Comparison of ENCODE assay signal across 23 cellular contexts in genomic region chr13:110236431-110236830, GRCh38.
DNase-seq lines count a peak whose midpoint lies in the region; TF ChIP-seq lines count a peak whose summit lies in the region.
"Had no signal": no experiment of that assay in that cellular context is flagged by ENCODE, and none has a peak within 500 bp of the region (broad histone marks: within the 10 kb centered on the region; RNA-seq: fewer than 3 reads in every experiment).

No MANE protein-coding gene starts in this region.

- H3K4me1 ChIP-seq in Peyer's patch = peaks cover 0 to 20% (median 0%) of the 10 kb centered on the region in 4 donors
- H3K4me1 ChIP-seq in esophagus (ENCODE audit: control insufficient read depth in 2 of 2, insufficient read depth in 2 of 2, low read length in 1 of 2) = peaks cover 0 to 2% of the 10 kb centered on the region in 2 donors
- peaks cover 6 to 32% of the 10 kb centered on the region in 2 donors for H3K4me1 ChIP-seq in thyroid gland
- H3K4me1 ChIP-seq: foreskin keratinocyte had no signal

- no peak overlapping the region for H3K4me3 ChIP-seq in Peyer's patch
- no peak overlapping the region for H3K4me3 ChIP-seq in esophagus (ENCODE audit: low read depth in 1 of 2, low read length in 2 of 2)
- H3K4me3 ChIP-seq in thyroid gland (replicated peaks in 1 of 3) = no peak overlapping the region
- no peak overlapping the region for H3K4me3 ChIP-seq in MG63
- H3K4me3 ChIP-seq: cardiac muscle cell, ovary had no signal

- H3K27me3 ChIP-seq in Peyer's patch (no peaks in the 10 kb centered on the region), esophagus (ENCODE audit: control insufficient read depth in 1 of 2, insufficient read depth in 2 of 2, low read length in 2 of 2) (no peaks in the 10 kb centered on the region), thyroid gland (no peaks in the 10 kb centered on the region), MG63 (no peaks in the 10 kb centered on the region)
- H3K27me3 ChIP-seq: cardiac muscle cell, foreskin keratinocyte, ovary had no signal

- DNase-seq in Peyer's patch (no peak), osteocyte (ENCODE audit: extremely low spot score, unreplicated experiment) (no peak), thyroid gland (no peak), MG63 (no peak), NCI-H226 (no peak)
- no peak for DNase-seq in activated naive CD8-positive, alpha-beta T cell treated with anti-CD3 and anti-CD28 coated beads for 36 hours
- DNase-seq: activated CD8-positive, alpha-beta T cell treated with anti-CD3 and anti-CD28 coated beads for 36 hours; activated gamma-delta T cell treated with Interleukin-2 at 50 U/mL for 16 hours; activated T-cell treated with anti-CD3 and anti-CD28 coated beads, Interleukin-2, amount 50 U/mL, for 1 hour; EL; foreskin keratinocyte; GOT3; mesenchymal stem cell; naive thymus-derived CD8-positive, alpha-beta T cell; NCI-H1092; NCI-H187 treated with DMSO at 0.1 percent for 48 hours; NCI-H774; ovary; stimulated activated CD4-positive, alpha-beta T cell treated with anti-CD3 and anti-CD28 coated beads, Interleukin-1b, Interleukin-23, amount 100 ng/mL, for 48 hours; T-helper 9 cell had no signal

- WGBS in esophagus, 2 donors = 81 to 85% methylated on average over 10 of the region's 10 CpGs
- WGBS in thyroid gland, 2 donors = 86 to 90% methylated on average over 10 of the region's 10 CpGs

- H3K9me3 ChIP-seq in Peyer's patch (no peaks in the 10 kb centered on the region), esophagus (ENCODE audit: control insufficient read depth in 2 of 2, insufficient read depth in 1 of 2, low read depth in 1 of 2, low read length in 1 of 2) (no peaks in the 10 kb centered on the region), thyroid gland (no peaks in the 10 kb centered on the region), MG63 (no peaks in the 10 kb centered on the region)
- H3K9me3 ChIP-seq: ovary had no signal

- peak overlapping the region; percentile 73 for H3K27ac Mint-ChIP-seq in osteocyte (ENCODE audit: unreplicated experiment)
- no peak overlapping the region for H3K27ac Mint-ChIP-seq in activated naive CD8-positive, alpha-beta T cell treated with anti-CD3 and anti-CD28 coated beads for 36 hours
- H3K27ac Mint-ChIP-seq: activated CD8-positive, alpha-beta T cell treated with anti-CD3 and anti-CD28 coated beads for 36 hours; naive thymus-derived CD8-positive, alpha-beta T cell had no signal

- TF ChIP-seq POLR2A in Peyer's patch (IDR thresholded peaks at IDR 0.05) (no peak), thyroid gland (IDR thresholded peaks at IDR 0.05) (no peak)

- peaks cover 42% of the 10 kb centered on the region for H3K36me3 Mint-ChIP-seq in osteocyte (ENCODE audit: unreplicated experiment)
- no peaks in the 10 kb centered on the region for H3K36me3 Mint-ChIP-seq in activated naive CD8-positive, alpha-beta T cell treated with anti-CD3 and anti-CD28 coated beads for 36 hours
- H3K36me3 Mint-ChIP-seq: naive thymus-derived CD8-positive, alpha-beta T cell had no signal

- no peaks in the 10 kb centered on the region for H3K9me3 Mint-ChIP-seq in osteocyte (ENCODE audit: unreplicated experiment)
- H3K9me3 Mint-ChIP-seq in activated naive CD8-positive, alpha-beta T cell treated with anti-CD3 and anti-CD28 coated beads for 36 hours = no peaks in the 10 kb centered on the region
- H3K9me3 Mint-ChIP-seq: activated CD8-positive, alpha-beta T cell treated with anti-CD3 and anti-CD28 coated beads for 36 hours; naive thymus-derived CD8-positive, alpha-beta T cell had no signal

- TF ChIP-seq CTCF in Peyer's patch (IDR thresholded peaks at IDR 0.05) (no peak), osteocyte (IDR thresholded peaks at IDR 0.05) (no peak), thyroid gland (IDR thresholded peaks at IDR 0.05) (no peak)

- peaks cover 55% of the 10 kb centered on the region for H3K4me1 Mint-ChIP-seq in osteocyte (ENCODE audit: unreplicated experiment)
- H3K4me1 Mint-ChIP-seq in activated naive CD8-positive, alpha-beta T cell treated with anti-CD3 and anti-CD28 coated beads for 36 hours = no peaks in the 10 kb centered on the region
- H3K4me1 Mint-ChIP-seq: naive thymus-derived CD8-positive, alpha-beta T cell had no signal

- intact Hi-C loops in thyroid gland (cut with DNase I) = no loop called here

- no peaks in the 10 kb centered on the region for H3K27me3 Mint-ChIP-seq in osteocyte (ENCODE audit: unreplicated experiment)
- peaks cover 27% of the 10 kb centered on the region for H3K27me3 Mint-ChIP-seq in activated naive CD8-positive, alpha-beta T cell treated with anti-CD3 and anti-CD28 coated beads for 36 hours

- H3K27ac ChIP-seq in Peyer's patch (peak overlapping the region in 3 of 4 donors; percentile 39 to 72 (median 64)), esophagus (ENCODE audit: low read depth in 2 of 2, low read length in 1 of 2) (peak overlapping the region; percentile 34 to 41), thyroid gland (peak overlapping the region in 2 of 3 donors; percentile 30 to 58)
- H3K27ac ChIP-seq: C4-2B, cardiac muscle cell, foreskin keratinocyte, ovary had no signal

- H3K36me3 ChIP-seq in Peyer's patch (no peaks in the 10 kb centered on the region), esophagus (ENCODE audit: control insufficient read depth in 2 of 2, insufficient read depth in 2 of 2, low read length in 1 of 2) (no peaks in the 10 kb centered on the region), thyroid gland (no peaks in the 10 kb centered on the region), MG63 (no peaks in the 10 kb centered on the region)
- H3K36me3 ChIP-seq: cardiac muscle cell, ovary had no signal

- H3K4me3 Mint-ChIP-seq in osteocyte (ENCODE audit: unreplicated experiment) = no peak overlapping the region
- H3K4me3 Mint-ChIP-seq in activated naive CD8-positive, alpha-beta T cell treated with anti-CD3 and anti-CD28 coated beads for 36 hours = no peak overlapping the region
- H3K4me3 Mint-ChIP-seq: activated CD8-positive, alpha-beta T cell treated with anti-CD3 and anti-CD28 coated beads for 36 hours; naive thymus-derived CD8-positive, alpha-beta T cell had no signal
